17 cellular contexts compared by ENCODE assay signal in genomic region chr5:176921669-176922196, GRCh38. TPM values are rescaled to one million over a fixed set of nuclear protein-coding genes. Genes with fewer than 3 reads are reported as not detected.
"Had no signal": no experiment of that assay in that cellular context is flagged by ENCODE, and none has a peak within 500 bp of the region (broad histone marks: within the 10 kb centered on the region; RNA-seq: fewer than 3 reads in every experiment).

No MANE protein-coding gene starts in this region.

- H3K9me3 Mint-ChIP-seq: activated naive CD4-positive, alpha-beta T cell treated with anti-CD3 and anti-CD28 coated beads, Interleukin-2, amount 50 U/mL, for 72 hours; effector memory CD8-positive, alpha-beta T cell had no signal

- H3K27me3 Mint-ChIP-seq: effector memory CD8-positive, alpha-beta T cell; naive B cell had no signal

- H3K4me3 Mint-ChIP-seq: effector memory CD8-positive, alpha-beta T cell; naive B cell had no signal

- DNase-seq: activated CD4-positive, alpha-beta T cell treated with anti-CD3 and anti-CD28 coated beads, Interleukin-2, amount 50 U/mL, for 4 hours; activated effector memory CD4-positive, alpha-beta T cell treated with Interleukin-2 at 50 U/mL for 16 hours; activated T-cell treated with anti-CD3 and anti-CD28 coated beads for 4 hours; amniotic stem cell; dermis blood vessel endothelial cell; effector memory CD8-positive, alpha-beta T cell; left colon; naive B cell; posterior cingulate gyrus; stimulated activated CD4-positive, alpha-beta T cell treated with anti-CD3 and anti-CD28 coated beads, Interleukin-2, amount 100 ng/mL, for 48 hours; stimulated activated naive CD4-positive, alpha-beta T cell; substantia nigra; SW 1271; transverse colon had no signal

- ATAC-seq: activated CD4-positive, CD25-positive, alpha-beta regulatory T cell treated with anti-CD3 and anti-CD28 coated beads, Interleukin-2, amount 50 U/mL, for 24 hours; activated naive CD4-positive, alpha-beta T cell treated with anti-CD3 and anti-CD28 coated beads, Interleukin-2, amount 50 U/mL, for 72 hours; effector memory CD8-positive, alpha-beta T cell; gastroesophageal sphincter; left colon had no signal

- H3K36me3 Mint-ChIP-seq: activated naive CD4-positive, alpha-beta T cell treated with anti-CD3 and anti-CD28 coated beads, Interleukin-2, amount 50 U/mL, for 72 hours had no signal

RNA-seq across cellular contexts. Expression of gene HK3, which starts 22.6 kb away (rescaled TPM):
- total RNA-seq: dermis blood vessel endothelial cell had no signal
